Comparison of ENCODE assay signal across 15 cellular contexts in genomic region chr16:23105309-23105708, GRCh38.
"Had no signal": no experiment of that assay in that cellular context is flagged by ENCODE, and none has a peak within 500 bp of the region (broad histone marks: within the 10 kb centered on the region; RNA-seq: fewer than 3 reads in every experiment).

No MANE protein-coding gene starts in this region.

- H3K4me1 Mint-ChIP-seq: immature natural killer cell; naive B cell; neural progenitor cell; stimulated activated effector memory CD8-positive, alpha-beta T cell treated with anti-CD3 and anti-CD28 coated beads, Interleukin-12 subunit alpha, Interleukin-12 subunit beta, amount 100 ng/mL, for 72 hours had no signal

- H3K4me3 Mint-ChIP-seq: activated T-helper 1 cell treated with anti-CD3 and anti-CD28 coated beads, Interleukin-12 subunit alpha, Interleukin-12 subunit beta, Interleukin-2, Interleukin-4 antibody, amounts not matched to agents 30 ng/mL and 10 ng/mL and 1 ng/mL, durations not matched to agents 14 hours and 24 hours and 36 hours; immature natural killer cell; naive B cell; neural progenitor cell; stimulated activated effector memory CD8-positive, alpha-beta T cell treated with anti-CD3 and anti-CD28 coated beads, Interleukin-12 subunit alpha, Interleukin-12 subunit beta, amount 100 ng/mL, for 72 hours had no signal

- H3K27me3 ChIP-seq: neural progenitor cell, ovary, thyroid gland had no signal

- H3K36me3 Mint-ChIP-seq: stimulated activated effector memory CD8-positive, alpha-beta T cell treated with anti-CD3 and anti-CD28 coated beads, Interleukin-12 subunit alpha, Interleukin-12 subunit beta, amount 100 ng/mL, for 72 hours had no signal

- H3K4me1 ChIP-seq: neural progenitor cell, thyroid gland had no signal

- ATAC-seq: stimulated activated effector memory CD8-positive, alpha-beta T cell treated with anti-CD3 and anti-CD28 coated beads, Interleukin-12 subunit alpha, Interleukin-12 subunit beta, amount 100 ng/mL, for 72 hours had no signal

- H3K27me3 Mint-ChIP-seq: naive B cell had no signal

- H3K27ac Mint-ChIP-seq: activated T-helper 1 cell treated with anti-CD3 and anti-CD28 coated beads, Interleukin-12 subunit alpha, Interleukin-12 subunit beta, Interleukin-2, Interleukin-4 antibody, amounts not matched to agents 30 ng/mL and 10 ng/mL and 1 ng/mL, durations not matched to agents 14 hours and 24 hours and 36 hours; immature natural killer cell; naive B cell; neural progenitor cell; stimulated activated effector memory CD8-positive, alpha-beta T cell treated with anti-CD3 and anti-CD28 coated beads, Interleukin-12 subunit alpha, Interleukin-12 subunit beta, amount 100 ng/mL, for 72 hours had no signal

- H3K9me3 Mint-ChIP-seq: activated T-helper 1 cell treated with anti-CD3 and anti-CD28 coated beads, Interleukin-12 subunit alpha, Interleukin-12 subunit beta, Interleukin-2, Interleukin-4 antibody, amounts not matched to agents 30 ng/mL and 10 ng/mL and 1 ng/mL, durations not matched to agents 14 hours and 24 hours and 36 hours; immature natural killer cell; naive B cell; neural progenitor cell; stimulated activated effector memory CD8-positive, alpha-beta T cell treated with anti-CD3 and anti-CD28 coated beads, Interleukin-12 subunit alpha, Interleukin-12 subunit beta, amount 100 ng/mL, for 72 hours had no signal

- H3K27ac ChIP-seq: neural progenitor cell, ovary, thyroid gland had no signal

- H3K9me3 ChIP-seq: ovary, thyroid gland had no signal

- DNase-seq: activated CD4-positive, alpha-beta T cell treated with anti-CD3 and anti-CD28 coated beads, Interleukin-2, amount 50 U/mL, for 1 hour; cortex of kidney; effector CD4-positive, alpha-beta T cell; foreskin fibroblast; head of caudate nucleus; immature natural killer cell; naive B cell; ovary; stimulated activated CD4-positive, alpha-beta T cell treated with anti-CD3 and anti-CD28 coated beads, Interleukin-12 subunit alpha, Interleukin-12 subunit beta, amount 100 ng/mL, for 4 hours; stimulated activated CD4-positive, alpha-beta T cell treated with anti-CD3 and anti-CD28 coated beads, Interleukin-2, amount 100 ng/mL, for 24 hours had no signal

- H3K36me3 ChIP-seq: ovary had no signal

- H3K4me3 ChIP-seq: lung, neural progenitor cell, ovary, thyroid gland had no signal
